8 cellular contexts compared by ENCODE assay signal in genomic region chr16:18984425-18985005, GRCh38. TPM values are rescaled to one million over a fixed set of nuclear protein-coding genes. Genes with fewer than 3 reads are reported as not detected.
DNase-seq lines count a peak whose midpoint lies in the region; ATAC-seq and TF ChIP-seq lines count a peak whose summit lies in the region.

No MANE protein-coding gene starts in this region.

- H3K27ac Mint-ChIP-seq in activated T-helper 2 cell treated with anti-CD3 and anti-CD28 coated beads, Interferon-gamma antibody, Interleukin-2, Interleukin-4, amounts not matched to agents 10 μg/mL and 5 μg/mL and 100 μg/mL, durations not matched to agents 14 hours and 24 hours and 36 hours, result no peak overlapping the region
- H3K27ac Mint-ChIP-seq in glutamatergic neuron (ENCODE audit: unreplicated experiment), result peak overlapping the region; percentile 48

- DNase-seq in GM23248, result no peak
- no peak for DNase-seq in activated T-helper 2 cell treated with anti-CD3 and anti-CD28 coated beads, Interferon-gamma antibody, Interleukin-2, Interleukin-4, amounts not matched to agents 10 μg/mL and 5 μg/mL and 100 μg/mL, durations not matched to agents 14 hours and 24 hours and 36 hours (ENCODE audit: low spot score)
- DNase-seq in glutamatergic neuron, result no peak
- no peak for DNase-seq in psoas muscle
- DNase-seq in SKM-1 (lab: John Stamatoyannopoulos, UW; ENCODE audit: unreplicated experiment), result no peak
- no peak for DNase-seq in NCI-H187 treated with DMSO at 0.1 percent for 48 hours (lab: John Stamatoyannopoulos, UW)

- H3F3A ChIP-seq in GM23248 (ENCODE audit: insufficient read depth), result 0 out of 2 replicates have a peak, but pooled peaks cover 4% of the 10 kb centered on the region

- H3K9me2 ChIP-seq in GM23248 (ENCODE audit: insufficient read depth), result no peaks in the 10 kb centered on the region

- H3K36me3 Mint-ChIP-seq in activated T-helper 2 cell treated with anti-CD3 and anti-CD28 coated beads, Interferon-gamma antibody, Interleukin-2, Interleukin-4, amounts not matched to agents 10 μg/mL and 5 μg/mL and 100 μg/mL, durations not matched to agents 14 hours and 24 hours and 36 hours (ENCODE audit: low read depth), result no peaks in the 10 kb centered on the region
- H3K36me3 Mint-ChIP-seq in glutamatergic neuron (ENCODE audit: unreplicated experiment), result no peaks in the 10 kb centered on the region

- no peaks in the 10 kb centered on the region for H3K4me1 Mint-ChIP-seq in activated T-helper 2 cell treated with anti-CD3 and anti-CD28 coated beads, Interferon-gamma antibody, Interleukin-2, Interleukin-4, amounts not matched to agents 10 μg/mL and 5 μg/mL and 100 μg/mL, durations not matched to agents 14 hours and 24 hours and 36 hours (ENCODE audit: low read depth)
- H3K4me1 Mint-ChIP-seq in glutamatergic neuron (ENCODE audit: low read depth, unreplicated experiment), result peaks cover 4% of the 10 kb centered on the region

- no peaks in the 10 kb centered on the region for H3K9me3 Mint-ChIP-seq in activated T-helper 2 cell treated with anti-CD3 and anti-CD28 coated beads, Interferon-gamma antibody, Interleukin-2, Interleukin-4, amounts not matched to agents 10 μg/mL and 5 μg/mL and 100 μg/mL, durations not matched to agents 14 hours and 24 hours and 36 hours
- H3K9me3 Mint-ChIP-seq in glutamatergic neuron (ENCODE audit: unreplicated experiment), result no peaks in the 10 kb centered on the region

- H4K20me1 ChIP-seq in GM23248 (ENCODE audit: insufficient read depth), result no peaks in the 10 kb centered on the region

- no peaks in the 10 kb centered on the region for H3K27me3 ChIP-seq in GM23248 (replicated peaks; ENCODE audit: insufficient read depth)
- no peaks in the 10 kb centered on the region for H3K27me3 ChIP-seq in psoas muscle (ENCODE audit: insufficient read depth in 3 of 3, low read length in 2 of 3)

- no peaks in the 10 kb centered on the region for H3K36me3 ChIP-seq in GM23248 (ENCODE audit: low read depth)
- no peaks in the 10 kb centered on the region for H3K36me3 ChIP-seq in psoas muscle (ENCODE audit: insufficient read depth in 1 of 2, low read depth in 1 of 2)

- H3K79me2 ChIP-seq in GM23248 (ENCODE audit: insufficient read depth), result no peaks in the 10 kb centered on the region

- peak overlapping the region; percentile 78 for H3K9ac ChIP-seq in GM23248

- H3K27me3 Mint-ChIP-seq in activated T-helper 2 cell treated with anti-CD3 and anti-CD28 coated beads, Interferon-gamma antibody, Interleukin-2, Interleukin-4, amounts not matched to agents 10 μg/mL and 5 μg/mL and 100 μg/mL, durations not matched to agents 14 hours and 24 hours and 36 hours (ENCODE audit: low read depth), result peaks cover 32% of the 10 kb centered on the region
- peaks cover 1% of the 10 kb centered on the region for H3K27me3 Mint-ChIP-seq in glutamatergic neuron (ENCODE audit: unreplicated experiment)

- H3K4me1 ChIP-seq in GM23248 (ENCODE audit: insufficient read depth) (peaks cover 5% of the 10 kb centered on the region; the same call in 1 of the 2 replicates), psoas muscle (no peaks in the 10 kb centered on the region)

- peak overlapping the region; percentile 67 for H3K4me2 ChIP-seq in GM23248 (ENCODE audit: unreplicated experiment)

- H2AFZ ChIP-seq in GM23248, result peak overlapping the region; percentile 81

- no peaks in the 10 kb centered on the region for H3K9me3 ChIP-seq in GM23248 (ENCODE audit: low read depth)
- H3K9me3 ChIP-seq in psoas muscle, result no peaks in the 10 kb centered on the region

- TF ChIP-seq CTCF in glutamatergic neuron (IDR thresholded peaks at IDR 0.05; ENCODE audit: partially characterized antibody, unreplicated experiment), result no peak
- TF ChIP-seq CTCF in psoas muscle (IDR thresholded peaks at IDR 0.05), result no peak

- no peak overlapping the region for H3K27ac ChIP-seq in GM23248
- H3K27ac ChIP-seq in psoas muscle, result peak overlapping the region; percentile 61

- intact Hi-C loops in activated T-helper 2 cell treated with anti-CD3 and anti-CD28 coated beads, Interferon-gamma antibody, Interleukin-2, Interleukin-4, amounts not matched to agents 10 μg/mL and 5 μg/mL and 100 μg/mL, durations not matched to agents 14 hours and 24 hours and 36 hours (cut with micrococcal nuclease), result no loop called here
- intact Hi-C loops in psoas muscle (cut with DNase I), result loop anchor here (5.0 to 10.0 kb wide), 3 partner anchors 88 to 900 kb away; partner anchors contain the start of gene GPRC5B (in 1 of the 2)

- in situ Hi-C loops in GM23248 (cut with MboI), result loop anchor here (5.0 kb wide), 1 partner anchor 88 kb away; no protein-coding TSS in a partner anchor

- ATAC-seq in psoas muscle (peak in 2 of 4 donors; percentile 5 to 16), GM19397 (IDR thresholded peaks at IDR 0.05; ENCODE audit: unreplicated experiment) (no peak), HG02981 (IDR thresholded peaks at IDR 0.05; ENCODE audit: unreplicated experiment) (no peak)

- peak overlapping the region; percentile 38 for H3K4me3 Mint-ChIP-seq in activated T-helper 2 cell treated with anti-CD3 and anti-CD28 coated beads, Interferon-gamma antibody, Interleukin-2, Interleukin-4, amounts not matched to agents 10 μg/mL and 5 μg/mL and 100 μg/mL, durations not matched to agents 14 hours and 24 hours and 36 hours (ENCODE audit: low read depth)
- peak overlapping the region; percentile 83 for H3K4me3 Mint-ChIP-seq in glutamatergic neuron (ENCODE audit: unreplicated experiment)

- H3K4me3 ChIP-seq in GM23248 (peak overlapping the region; percentile 77), psoas muscle (peak overlapping the region; percentile 67)

- WGBS in GM23248 (ENCODE audit: low coverage in 1 of 2, low lambda C conversion rate in 2 of 2, missing lambda C conversion rate in 2 of 2), 2 experiments, result 74 to 75% methylated on average over 11 of the region's 11 CpGs
- WGBS in psoas muscle, 3 donors, result 56 to 62% (median 60%) methylated on average over 11 of the region's 11 CpGs

RNA-seq across cellular contexts. Expression of gene TMC7, which starts 0.8 kb away (rescaled TPM):
- total RNA-seq in GM23248 (2014; rRNA removed; shearing (Covaris generic)), result 0.25 and 0.54 TPM in 2 replicates
- polyA plus RNA-seq in GM23248 (2016; fragmentation: Nextera tagmentation; extraction: Ambion mirVana) (1.4 TPM in 2 replicates), psoas muscle (under 1 TPM; 0.46 to 0.77 (median 0.53) TPM)
- not detected in 2 replicates for total RNA-seq in activated T-helper 2 cell treated with anti-CD3 and anti-CD28 coated beads, Interferon-gamma antibody, Interleukin-2, Interleukin-4, amounts not matched to agents 10 μg/mL and 5 μg/mL and 100 μg/mL, durations not matched to agents 14 hours and 24 hours and 36 hours
- total RNA-seq in glutamatergic neuron (ENCODE audit: unreplicated experiment) (2.5 TPM), psoas muscle (1 to 10 TPM in 2 of 4 donors, under 1 TPM in 2; 0.32 to 1.8 (median 0.85) TPM)

RNA-seq across cellular contexts. Expression of gene SMG1, which starts 58.3 kb away (rescaled TPM):
- total RNA-seq in GM23248 (2014; rRNA removed; shearing (Covaris generic)), result 29.1 and 37.1 TPM in 2 replicates
- 8.4 and 9.3 TPM in 2 replicates for polyA plus RNA-seq in GM23248 (2016; fragmentation: Nextera tagmentation; extraction: Ambion mirVana)
- total RNA-seq in activated T-helper 2 cell treated with anti-CD3 and anti-CD28 coated beads, Interferon-gamma antibody, Interleukin-2, Interleukin-4, amounts not matched to agents 10 μg/mL and 5 μg/mL and 100 μg/mL, durations not matched to agents 14 hours and 24 hours and 36 hours, result 128 and 137 TPM in 2 replicates
- 82.1 TPM for total RNA-seq in glutamatergic neuron (ENCODE audit: unreplicated experiment)
- total RNA-seq in psoas muscle, result 100 to 1,000 TPM in 2 of 4 donors, 10 to 100 TPM in 2; 66.1 to 160 (median 107) TPM
- 10 to 100 TPM; 12.1 to 42.6 (median 27.0) TPM for polyA plus RNA-seq in psoas muscle
